ENCODE assay signal across 10 cellular contexts in genomic region chr1:183277821-183278735, GRCh38.
DNase-seq lines count a peak whose midpoint lies in the region; FAIRE-seq and TF ChIP-seq lines count a peak whose summit lies in the region.
"Had no signal": no experiment of that assay in that cellular context is flagged by ENCODE, and none has a peak within 500 bp of the region (broad histone marks: within the 10 kb centered on the region; RNA-seq: fewer than 3 reads in every experiment).

No MANE protein-coding gene starts in this region.

- no peak for TF ChIP-seq CTCF in keratinocyte (optimal IDR thresholded peaks at IDR 0.05 in 1 of 3, IDR thresholded peaks at IDR 0.05 in 1 of 3, conservative IDR thresholded peaks at IDR 0.05 in 1 of 3; ENCODE audit: extremely low read depth in 1 of 3, insufficient read depth in 2 of 3, low read length in 3 of 3)

- no peak overlapping the region for H2AFZ ChIP-seq in keratinocyte (ENCODE audit: control insufficient read depth, low read length)

- H3K4me3 ChIP-seq in keratinocyte (ENCODE audit: control insufficient read depth in 2 of 3, extremely low read depth in 1 of 3, insufficient read depth in 2 of 3, low read depth in 1 of 3, low read length in 3 of 3) (no peak overlapping the region), stomach smooth muscle (ENCODE audit: low read length in 2 of 2) (no peak overlapping the region)
- H3K4me3 ChIP-seq: A549 had no signal

- dilution Hi-C loops in keratinocyte (cut with MboI; ENCODE audit: extremely low pct_ligation_motif_present, low sequenced_read_pairs) = no loop called here

- CTCF ChIA-PET in activated CD4-positive, alpha-beta memory T cell treated with anti-CD3 and anti-CD28 coated beads, Interleukin-2, amount 10 ng/mL, durations not matched to agents 7 days and 5 days (lab: Charles Lee) = interaction anchor here (1.2 to 1.5 kb wide), 2 partner anchors 50 to 407 kb away, joined by 3 to 4 read pairs; no protein-coding TSS in a partner anchor
- CTCF ChIA-PET in activated CD4-positive, alpha-beta memory T cell treated with anti-CD3 and anti-CD28 coated beads for 36 hours (lab: Charles Lee) = interaction anchor here (0.9 to 1.9 kb wide), 2 partner anchors 28 to 407 kb away, joined by 5 to 6 read pairs; no protein-coding TSS in a partner anchor

- no peaks in the 10 kb centered on the region for H3K9me1 ChIP-seq in keratinocyte (ENCODE audit: control insufficient read depth, extremely low read depth, insufficient read depth, low read length)

- H4K20me1 ChIP-seq in keratinocyte (ENCODE audit: control insufficient read depth, extremely low read depth, insufficient read depth, low read length) = no peaks in the 10 kb centered on the region

- POLR2A ChIA-PET in activated CD4-positive, alpha-beta memory T cell treated with anti-CD3 and anti-CD28 coated beads, Interleukin-2, amount 10 ng/mL, durations not matched to agents 7 days and 5 days (lab: Charles Lee) = no interaction called here
- POLR2A ChIA-PET in activated CD4-positive, alpha-beta memory T cell treated with anti-CD3 and anti-CD28 coated beads for 36 hours (lab: Charles Lee) = no interaction called here

- H3K4me1 ChIP-seq in keratinocyte (ENCODE audit: control insufficient read depth, extremely low read depth, insufficient read depth, low read length) (peaks cover 55% of the 10 kb centered on the region), stomach smooth muscle (ENCODE audit: control insufficient read depth, insufficient read depth, low read length) (peaks cover 35% of the 10 kb centered on the region)

- intact Hi-C loops in activated CD4-positive, alpha-beta memory T cell treated with anti-CD3 and anti-CD28 coated beads for 36 hours (cut with micrococcal nuclease) = no loop called here
- intact Hi-C loops in posterior cingulate gyrus (cut with DNase I) = no loop called here

- H3K4me3 Mint-ChIP-seq in activated CD4-positive, alpha-beta memory T cell treated with anti-CD3 and anti-CD28 coated beads, Interleukin-2, amount 10 ng/mL, durations not matched to agents 7 days and 5 days = no peak overlapping the region
- no peak overlapping the region for H3K4me3 Mint-ChIP-seq in activated CD4-positive, alpha-beta memory T cell treated with anti-CD3 and anti-CD28 coated beads for 36 hours

- H3K9me3 ChIP-seq in keratinocyte (ENCODE audit: control insufficient read depth, low read depth, low read length) (no peaks in the 10 kb centered on the region), stomach smooth muscle (ENCODE audit: control insufficient read depth in 2 of 2, low read length in 2 of 2) (no peaks in the 10 kb centered on the region)
- H3K9me3 ChIP-seq: A549 had no signal

- peaks cover 29% of the 10 kb centered on the region for H3K4me1 Mint-ChIP-seq in activated CD4-positive, alpha-beta memory T cell treated with anti-CD3 and anti-CD28 coated beads, Interleukin-2, amount 10 ng/mL, durations not matched to agents 7 days and 5 days
- H3K4me1 Mint-ChIP-seq in activated CD4-positive, alpha-beta memory T cell treated with anti-CD3 and anti-CD28 coated beads for 36 hours (ENCODE audit: low read depth) = no peaks in the 10 kb centered on the region

- peaks cover 2% of the 10 kb centered on the region for H3K27me3 Mint-ChIP-seq in activated CD4-positive, alpha-beta memory T cell treated with anti-CD3 and anti-CD28 coated beads, Interleukin-2, amount 10 ng/mL, durations not matched to agents 7 days and 5 days
- H3K27me3 Mint-ChIP-seq in activated CD4-positive, alpha-beta memory T cell treated with anti-CD3 and anti-CD28 coated beads for 36 hours = no peaks in the 10 kb centered on the region

- H3K27ac Mint-ChIP-seq in activated CD4-positive, alpha-beta memory T cell treated with anti-CD3 and anti-CD28 coated beads, Interleukin-2, amount 10 ng/mL, durations not matched to agents 7 days and 5 days = peak overlapping the region; percentile 64
- no peak overlapping the region for H3K27ac Mint-ChIP-seq in activated CD4-positive, alpha-beta memory T cell treated with anti-CD3 and anti-CD28 coated beads for 36 hours

- no peaks in the 10 kb centered on the region for H3K79me2 ChIP-seq in keratinocyte (ENCODE audit: control insufficient read depth, insufficient read depth, low read length)

- FAIRE-seq in keratinocyte (lab: Jason Lieb, UNC) = peak; percentile 86
- FAIRE-seq: A549 had no signal

- peak overlapping the region; percentile 85 for H3K9ac ChIP-seq in keratinocyte (ENCODE audit: control insufficient read depth, extremely low read depth, insufficient read depth, low read length)
- no peak overlapping the region for H3K9ac ChIP-seq in stomach smooth muscle (ENCODE audit: low read length in 2 of 2)

- H3K27me3 ChIP-seq in keratinocyte (ENCODE audit: control insufficient read depth, extremely low read depth, insufficient read depth, low read length) = no peaks in the 10 kb centered on the region
- no peaks in the 10 kb centered on the region for H3K27me3 ChIP-seq in stomach smooth muscle (ENCODE audit: control insufficient read depth in 1 of 2, insufficient read depth in 2 of 2, low read length in 2 of 2)

- H3K36me3 ChIP-seq in keratinocyte (ENCODE audit: control insufficient read depth in 2 of 2, extremely low read depth in 1 of 2, insufficient read depth in 2 of 2, low read length in 2 of 2) = no peaks in the 10 kb centered on the region
- no peaks in the 10 kb centered on the region for H3K36me3 ChIP-seq in stomach smooth muscle (ENCODE audit: control insufficient read depth in 2 of 2, insufficient read depth in 2 of 2, low read length in 2 of 2)

- DNase-seq in activated CD4-positive, alpha-beta memory T cell treated with anti-CD3 and anti-CD28 coated beads, Interleukin-2, amount 10 ng/mL, durations not matched to agents 7 days and 5 days = no peak
- no peak for DNase-seq in activated CD4-positive, alpha-beta memory T cell treated with anti-CD3 and anti-CD28 coated beads for 36 hours
- DNase-seq in amniotic stem cell (lab: John Stamatoyannopoulos, UW) = peak; percentile 12
- DNase-seq in keratinocyte (ENCODE audit: low read depth, low spot score) = no peak
- no peak for DNase-seq in HCEC 1CT
- DNase-seq in NCI-H526 treated with DMSO at 0.1 percent for 48 hours (lab: John Stamatoyannopoulos, UW) = no peak
- DNase-seq in posterior cingulate gyrus = no peak
- DNase-seq: SHP77 had no signal

- no peaks in the 10 kb centered on the region for H3K9me3 Mint-ChIP-seq in activated CD4-positive, alpha-beta memory T cell treated with anti-CD3 and anti-CD28 coated beads, Interleukin-2, amount 10 ng/mL, durations not matched to agents 7 days and 5 days
- H3K9me3 Mint-ChIP-seq in activated CD4-positive, alpha-beta memory T cell treated with anti-CD3 and anti-CD28 coated beads for 36 hours = no peaks in the 10 kb centered on the region

- H3K27ac ChIP-seq in keratinocyte (ENCODE audit: control insufficient read depth, insufficient read depth, low read length) = peak overlapping the region; percentile 97
- H3K27ac ChIP-seq in stomach smooth muscle (ENCODE audit: low read length) = peak overlapping the region; percentile 73

- H3K4me2 ChIP-seq in keratinocyte (ENCODE audit: control insufficient read depth, extremely low read depth, insufficient read depth, low read depth, low read length) = peak overlapping the region; percentile 60
- H3K4me2 ChIP-seq: A549 had no signal

- no peaks in the 10 kb centered on the region for H3K36me3 Mint-ChIP-seq in activated CD4-positive, alpha-beta memory T cell treated with anti-CD3 and anti-CD28 coated beads, Interleukin-2, amount 10 ng/mL, durations not matched to agents 7 days and 5 days (ENCODE audit: low read depth)
- no peaks in the 10 kb centered on the region for H3K36me3 Mint-ChIP-seq in activated CD4-positive, alpha-beta memory T cell treated with anti-CD3 and anti-CD28 coated beads for 36 hours
